23 cellular contexts compared by ENCODE assay signal in genomic region chr3:25103391-25103790, GRCh38.
DNase-seq lines count a peak whose midpoint lies in the region; FAIRE-seq and TF ChIP-seq lines count a peak whose summit lies in the region.
"Had no signal": no experiment of that assay in that cellular context is flagged by ENCODE, and none has a peak within 500 bp of the region (broad histone marks: within the 10 kb centered on the region; RNA-seq: fewer than 3 reads in every experiment).

No MANE protein-coding gene starts in this region.

- H3K4me2 ChIP-seq in endothelial cell of umbilical vein (ENCODE audit: insufficient read depth, low read length): no peak overlapping the region
- H3K4me2 ChIP-seq: PC-9 had no signal

- in situ Hi-C loops in G401 (cut with HindIII; ENCODE audit: low sequenced_read_pairs): no loop called here

- H3K9ac ChIP-seq in endothelial cell of umbilical vein (replicated peaks; ENCODE audit: extremely low read depth, insufficient read depth, low read length): no peak overlapping the region

- no peak overlapping the region for H2AFZ ChIP-seq in endothelial cell of umbilical vein (ENCODE audit: low read depth, low read length)
- H2AFZ ChIP-seq: PC-9 had no signal

- dilution Hi-C loops in endothelial cell of umbilical vein (cut with MboI; ENCODE audit: extremely low pct_ligation_motif_present, low sequenced_read_pairs): no loop called here

- H3K4me1 ChIP-seq in endothelial cell of umbilical vein (ENCODE audit: control insufficient read depth, extremely low read depth, insufficient read depth, low read length): no peaks in the 10 kb centered on the region
- H3K4me1 ChIP-seq: BE2C, SJSA1 had no signal

- no peaks in the 10 kb centered on the region for H4K20me1 ChIP-seq in endothelial cell of umbilical vein (replicated peaks; ENCODE audit: control insufficient read depth, extremely low read depth, insufficient read depth, low read length)

- no peaks in the 10 kb centered on the region for H3K36me3 ChIP-seq in endothelial cell of umbilical vein (ENCODE audit: control insufficient read depth in 2 of 2, extremely low read depth in 1 of 2, insufficient read depth in 2 of 2, low read length in 2 of 2)
- H3K36me3 ChIP-seq: BE2C, MG63, SJSA1 had no signal

- no peak overlapping the region for H3K27ac ChIP-seq in endothelial cell of umbilical vein (ENCODE audit: insufficient read depth, low read depth, low read length)
- H3K27ac ChIP-seq: PC-9, SJSA1 had no signal

- no peak for TF ChIP-seq POLR2A in endothelial cell of umbilical vein (IDR thresholded peaks at IDR 0.05; ENCODE audit: low read depth, low read length)

- no peaks in the 10 kb centered on the region for H3K9me1 ChIP-seq in endothelial cell of umbilical vein (replicated peaks; ENCODE audit: control insufficient read depth, extremely low read depth, insufficient read depth, low read length)

- FAIRE-seq in endothelial cell of umbilical vein (lab: Jason Lieb, UNC): no peak
- FAIRE-seq: GM12891 had no signal

- intact Hi-C loops in endothelial cell of umbilical vein (cut with micrococcal nuclease): no loop called here

- DNase-seq in G401 (ENCODE audit: low spot score): peak; percentile 6
- DNase-seq in RPMI7951 (ENCODE audit: low read depth): peak; percentile 74
- DNase-seq in endothelial cell of umbilical vein (ENCODE audit: low read depth, low spot score): no peak
- no peak for DNase-seq in stimulated activated CD4-positive, alpha-beta T cell treated with anti-CD3 and anti-CD28 coated beads, Interleukin-4, amount 100 ng/mL, for 4 hours
- no peak for DNase-seq in activated T-cell treated with anti-CD3 and anti-CD28 coated beads for 4 hours
- no peak for DNase-seq in AG20443 (ENCODE audit: low spot score)
- no peak for DNase-seq in anterior cingulate cortex (lab: John Stamatoyannopoulos, UW)
- DNase-seq: BE2C, COR-L47, DMS53, GF-D8, KBM-7, MG63, NCI-H1105 treated with DMSO at 0.1 percent for 48 hours, NCI-H146, NCI-H1930, NCI-H526, PC-9, Right ventricle myocardium superior, RPMI8226, T-cell had no signal

- no peaks in the 10 kb centered on the region for H3K9me3 ChIP-seq in endothelial cell of umbilical vein (replicated peaks; ENCODE audit: control insufficient read depth, insufficient read depth, low read length)
- H3K9me3 ChIP-seq: BE2C, MG63, SJSA1 had no signal

- TF ChIP-seq CTCF in endothelial cell of umbilical vein (IDR thresholded peaks at IDR 0.05; ENCODE audit: extremely low read depth in 1 of 2, insufficient read depth in 1 of 2, low read depth in 1 of 2, low read length in 2 of 2): no peak

- BruUV-seq in endothelial cell of umbilical vein (replicated peaks; lab: Mats Ljungman, UMichigan): no TSS peak

- POLR2A ChIA-PET in endothelial cell of umbilical vein (lab: Charles Lee): no interaction called here

- no peaks in the 10 kb centered on the region for H3K79me2 ChIP-seq in endothelial cell of umbilical vein (ENCODE audit: control insufficient read depth, insufficient read depth, low read length)

- H3K27me3 ChIP-seq in endothelial cell of umbilical vein (ENCODE audit: control insufficient read depth in 2 of 2, insufficient read depth in 2 of 2, low read length in 2 of 2): no peaks in the 10 kb centered on the region
- H3K27me3 ChIP-seq: BE2C, MG63, SJSA1 had no signal

- H3K4me3 ChIP-seq in endothelial cell of umbilical vein (replicated peaks in 1 of 3; ENCODE audit: insufficient read depth in 1 of 3, low read depth in 1 of 3, low read length in 3 of 3): no peak overlapping the region
- H3K4me3 ChIP-seq: MG63, PC-9, SJSA1 had no signal

- CTCF ChIA-PET in endothelial cell of umbilical vein (lab: Charles Lee): no interaction called here

TF ChIP-seq in endothelial cell of umbilical vein, 7 proteins besides CTCF, POLR2A, EP300 and RAD21:
- no peak for TF ChIP-seq MYC (IDR thresholded peaks at IDR 0.05; ENCODE audit: low read depth, low read length)
- peak; percentile 25 for TF ChIP-seq JUN (IDR thresholded peaks at IDR 0.05; ENCODE audit: borderline replicate concordance, insufficient read depth, insufficient read length, low read depth)
TF ChIP-seq in endothelial cell of umbilical vein: peak in this region for 1.

Comparison
In these comparisons a context has a peak if more than half of its experiments do, and no peak if none do; other contexts are left out.
1. DNase-seq: peak in G401 (single experiment) and RPMI7951 (single experiment); none in endothelial cell of umbilical vein (single experiment), stimulated activated CD4-positive, alpha-beta T cell treated with anti-CD3 and anti-CD28 coated beads, Interleukin-4, amount 100 ng/mL, for 4 hours (0 of 2), activated T-cell treated with anti-CD3 and anti-CD28 coated beads for 4 hours (single experiment), AG20443 (single experiment) and anterior cingulate cortex (0 of 58).